Comparison of ENCODE assay signal across 31 cellular contexts in the genomic region with DNA sequence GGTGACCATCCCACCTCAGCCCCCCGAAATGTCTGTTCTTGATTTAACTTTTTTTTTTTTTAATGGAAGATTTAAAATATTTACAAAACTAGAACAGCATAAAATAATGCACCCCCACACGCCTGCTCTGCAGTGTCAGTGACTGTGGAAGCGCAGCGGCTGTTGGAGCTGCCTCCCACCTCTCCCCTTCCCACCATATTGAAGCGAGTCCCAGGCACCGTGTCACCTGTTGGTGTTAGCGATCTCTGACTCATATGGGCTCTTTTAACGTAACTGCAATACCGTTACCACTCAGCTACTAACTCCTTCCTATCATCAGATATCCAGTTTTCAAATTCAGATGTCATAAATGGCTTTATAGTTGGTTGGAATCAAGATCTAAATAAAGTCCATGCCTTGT.
"Had no signal": no experiment of that assay in that cellular context is flagged by ENCODE, and none has a peak within 500 bp of the region (broad histone marks: within the 10 kb centered on the region; RNA-seq: fewer than 3 reads in every experiment).

No MANE protein-coding gene starts in this region.

- H3K4me1 ChIP-seq: Peyer's patch had no signal

- H3K27ac Mint-ChIP-seq: activated CD8-positive, alpha-beta T cell treated with anti-CD3 and anti-CD28 coated beads, Interleukin-2, amount 10 ng/mL, durations not matched to agents 7 days and 5 days; activated naive CD8-positive, alpha-beta T cell treated with anti-CD3 and anti-CD28 coated beads for 36 hours; T-helper 1 cell treated with Interleukin-12 subunit alpha and Interleukin-12 subunit beta and Interleukin-4 antibody, amounts not matched to agents 30 μg/mL and 1 μg/mL, for 36 hours; T-helper 2 cell treated with Interferon-gamma antibody and Interleukin-4, amounts not matched to agents 5 μg/mL and 100 μg/mL, for 36 hours had no signal

- H3K9me3 Mint-ChIP-seq: activated naive CD8-positive, alpha-beta T cell treated with anti-CD3 and anti-CD28 coated beads for 36 hours; activated T-cell treated with anti-CD3 and anti-CD28 coated beads, Interleukin-2, amount 50 U/mL, for 4 hours; central memory CD8-positive, alpha-beta T cell; T-helper 1 cell treated with Interleukin-12 subunit alpha and Interleukin-12 subunit beta and Interleukin-4 antibody, amounts not matched to agents 30 μg/mL and 1 μg/mL, for 36 hours; T-helper 2 cell treated with Interferon-gamma antibody and Interleukin-4, amounts not matched to agents 5 μg/mL and 100 μg/mL, for 36 hours had no signal

- DNase-seq: activated CD4-positive, alpha-beta T cell treated with anti-CD3 and anti-CD28 coated beads for 4 hours; activated CD8-positive, alpha-beta T cell treated with anti-CD3 and anti-CD28 coated beads, Interleukin-2, amount 10 ng/mL, durations not matched to agents 7 days and 5 days; activated effector memory CD4-positive, alpha-beta T cell treated with anti-CD3 and anti-CD28 coated beads, Interleukin-2, amount 50 U/mL, for 16 hours; activated naive CD4-positive, alpha-beta T cell; activated naive CD4-positive, alpha-beta T cell treated with anti-CD3 and anti-CD28 coated beads, Interleukin-2, amount 50 U/mL, for 16 hours; activated naive CD8-positive, alpha-beta T cell treated with anti-CD3 and anti-CD28 coated beads for 36 hours; activated T-cell treated with anti-CD3 and anti-CD28 coated beads, Interleukin-2, amount 50 U/mL, for 4 hours; amniotic stem cell; brain microvascular endothelial cell; MM.1S; MV-4-11; NCI-H1092; NCI-H1436 treated with DMSO at 0.1 percent for 48 hours; NCI-H1694 treated with DMSO at 0.1 percent for 48 hours; NCI-H2029; NCI-H345; NCI-H524 treated with DMSO at 0.1 percent for 48 hours; NCI-H748 treated with DMSO at 0.1 percent for 48 hours; NK-92 treated with Interleukin-12 subunit alpha and Interleukin-12 subunit beta, amount 100 ng/mL, for 24 hours; PC-3; Peyer's patch; RPMI8226; SHP77 treated with DMSO at 0.1 percent for 48 hours; SK-N-SH had no signal

- FAIRE-seq: TTC549 had no signal

- H3K4me3 ChIP-seq: Peyer's patch, SJSA1 had no signal

- H3K27me3 ChIP-seq: brain microvascular endothelial cell, Peyer's patch, SJSA1 had no signal

- H3K9me3 ChIP-seq: Peyer's patch, SJSA1, SK-N-SH had no signal

- H3K27ac ChIP-seq: brain microvascular endothelial cell, KMS-11, Peyer's patch, SJSA1 had no signal

- H3K4me1 Mint-ChIP-seq: activated naive CD8-positive, alpha-beta T cell treated with anti-CD3 and anti-CD28 coated beads for 36 hours; central memory CD8-positive, alpha-beta T cell had no signal

- ATAC-seq: activated CD4-positive, CD25-positive, alpha-beta regulatory T cell treated with anti-CD3 and anti-CD28 coated beads, Interleukin-2, amount 50 U/mL, for 24 hours; activated CD8-positive, alpha-beta T cell treated with anti-CD3 and anti-CD28 coated beads, Interleukin-2, amount 10 ng/mL, durations not matched to agents 7 days and 5 days; activated T-cell treated with anti-CD3 and anti-CD28 coated beads, Interleukin-2, amount 50 U/mL, for 4 hours; PC-3 had no signal

- H3K9ac ChIP-seq: KMS-11, SK-N-SH had no signal

- H3K4me3 Mint-ChIP-seq: activated CD8-positive, alpha-beta T cell treated with anti-CD3 and anti-CD28 coated beads, Interleukin-2, amount 10 ng/mL, durations not matched to agents 7 days and 5 days; activated naive CD8-positive, alpha-beta T cell treated with anti-CD3 and anti-CD28 coated beads for 36 hours; activated T-cell treated with anti-CD3 and anti-CD28 coated beads, Interleukin-2, amount 50 U/mL, for 4 hours; central memory CD8-positive, alpha-beta T cell; T-helper 1 cell treated with Interleukin-12 subunit alpha and Interleukin-12 subunit beta and Interleukin-4 antibody, amounts not matched to agents 30 μg/mL and 1 μg/mL, for 36 hours; T-helper 2 cell treated with Interferon-gamma antibody and Interleukin-4, amounts not matched to agents 5 μg/mL and 100 μg/mL, for 36 hours had no signal

- H3K27me3 Mint-ChIP-seq: activated naive CD8-positive, alpha-beta T cell treated with anti-CD3 and anti-CD28 coated beads for 36 hours; central memory CD8-positive, alpha-beta T cell had no signal

- H3K4me2 ChIP-seq: KMS-11, SK-N-SH had no signal
